19 cellular contexts compared by ENCODE assay signal in genomic region chr12:93689076-93689834, GRCh38. TPM values are rescaled to one million over a fixed set of nuclear protein-coding genes. Genes with fewer than 3 reads are reported as not detected.
DNase-seq lines count a peak whose midpoint lies in the region; ATAC-seq and TF ChIP-seq lines count a peak whose summit lies in the region.
"Had no signal": no experiment of that assay in that cellular context is flagged by ENCODE, and none has a peak within 500 bp of the region (broad histone marks: within the 10 kb centered on the region; RNA-seq: fewer than 3 reads in every experiment).

No MANE protein-coding gene starts in this region.

- peak; percentile 60 for DNase-seq in DMS53 (lab: John Stamatoyannopoulos, UW)
- DNase-seq in mesothelial cell of epicardium (ENCODE audit: low spot score in 2 of 2, unreplicated experiment in 2 of 2) = no peak
- DNase-seq in NCI-H1048 (lab: John Stamatoyannopoulos, UW) = no peak
- no peak for DNase-seq in cerebellum (ENCODE audit: low spot score)
- DNase-seq in naive thymus-derived CD4-positive, alpha-beta T cell = no peak
- DNase-seq: activated CD4-positive, alpha-beta T cell treated with anti-CD3 and anti-CD28 coated beads, Interleukin-2, amount 10 ng/mL, durations not matched to agents 24 days and 14 days; activated T-cell treated with anti-CD3 and anti-CD28 coated beads for 4 hours; AML-193; Calu3; NCI-H1105 treated with DMSO at 0.1 percent for 48 hours; pancreas; RPMI8226; stimulated activated CD4-positive, alpha-beta T cell treated with anti-CD3 and anti-CD28 coated beads, Interleukin-4, amount 100 ng/mL, for 1 hour; substantia nigra had no signal

- ATAC-seq in activated T-helper 17 cell treated with anti-CD3 and anti-CD28 coated beads, Interleukin-2, amount 50 U/mL, for 72 hours (replicated peaks) = peak; percentile 44
- no peak for ATAC-seq in GM21367 (IDR thresholded peaks at IDR 0.05; ENCODE audit: unreplicated experiment)
- ATAC-seq in naive thymus-derived CD4-positive, alpha-beta T cell = no peak
- ATAC-seq: activated naive CD4-positive, alpha-beta T cell treated with anti-CD3 and anti-CD28 coated beads, Interleukin-2, amount 50 U/mL, for 72 hours; left lobe of liver; pancreas had no signal

- no peaks in the 10 kb centered on the region for H3K27me3 ChIP-seq in naive thymus-derived CD4-positive, alpha-beta T cell (ENCODE audit: control insufficient read depth in 2 of 2, insufficient read depth in 2 of 2, low read length in 2 of 2)
- H3K27me3 ChIP-seq: pancreas had no signal

- CTCF ChIA-PET in naive thymus-derived CD4-positive, alpha-beta T cell (lab: Charles Lee) = no interaction called here

- H3K4me1 Mint-ChIP-seq in activated T-helper 17 cell treated with anti-CD3 and anti-CD28 coated beads, Interleukin-2, amount 50 U/mL, for 72 hours = peaks cover 28% of the 10 kb centered on the region
- peaks cover 33% of the 10 kb centered on the region for H3K4me1 Mint-ChIP-seq in mesothelial cell of epicardium
- peaks cover 21 to 42% (median 29%) of the 10 kb centered on the region in 7 donors for H3K4me1 Mint-ChIP-seq in naive thymus-derived CD4-positive, alpha-beta T cell

- H3K4me1 ChIP-seq in naive thymus-derived CD4-positive, alpha-beta T cell (ENCODE audit: control insufficient read depth in 2 of 2, insufficient read depth in 2 of 2, low read length in 2 of 2) = peaks cover 6 to 7% of the 10 kb centered on the region in 2 donors
- H3K4me1 ChIP-seq: pancreas had no signal

- peak overlapping the region; percentile 66 for H3K27ac Mint-ChIP-seq in activated T-helper 17 cell treated with anti-CD3 and anti-CD28 coated beads, Interleukin-2, amount 50 U/mL, for 72 hours
- peak overlapping the region; percentile 94 for H3K27ac Mint-ChIP-seq in mesothelial cell of epicardium
- H3K27ac Mint-ChIP-seq in naive thymus-derived CD4-positive, alpha-beta T cell = peak overlapping the region in 3 of 9 donors; percentile 18 to 86 (median 45)
- H3K27ac Mint-ChIP-seq: activated CD4-positive, alpha-beta T cell treated with anti-CD3 and anti-CD28 coated beads, Interleukin-2, amount 10 ng/mL, durations not matched to agents 24 days and 14 days had no signal

- H3K9me3 Mint-ChIP-seq in activated T-helper 17 cell treated with anti-CD3 and anti-CD28 coated beads, Interleukin-2, amount 50 U/mL, for 72 hours = no peaks in the 10 kb centered on the region
- peaks cover 21% of the 10 kb centered on the region for H3K9me3 Mint-ChIP-seq in mesothelial cell of epicardium
- H3K9me3 Mint-ChIP-seq in naive thymus-derived CD4-positive, alpha-beta T cell = peaks cover 0 to 21% (median 4%) of the 10 kb centered on the region in 11 donors

- H3K36me3 ChIP-seq in naive thymus-derived CD4-positive, alpha-beta T cell (ENCODE audit: control insufficient read depth in 2 of 3, insufficient read depth in 3 of 3, low read length in 3 of 3) = no peaks in the 10 kb centered on the region
- H3K36me3 ChIP-seq: pancreas had no signal

- intact Hi-C loops in naive thymus-derived CD4-positive, alpha-beta T cell (cut with micrococcal nuclease) = no loop called here

- TF ChIP-seq CTCF in C4-2B (conservative IDR thresholded peaks at IDR 0.05) (no peak), mesothelial cell of epicardium (IDR thresholded peaks at IDR 0.05; ENCODE audit: unreplicated experiment) (no peak)

- H3K36me3 Mint-ChIP-seq in activated T-helper 17 cell treated with anti-CD3 and anti-CD28 coated beads, Interleukin-2, amount 50 U/mL, for 72 hours (ENCODE audit: low read depth) = no peaks in the 10 kb centered on the region
- H3K36me3 Mint-ChIP-seq in mesothelial cell of epicardium = peaks cover 9% of the 10 kb centered on the region
- peaks cover 7 to 45% (median 37%) of the 10 kb centered on the region in 5 donors for H3K36me3 Mint-ChIP-seq in naive thymus-derived CD4-positive, alpha-beta T cell

- POLR2A ChIA-PET in naive thymus-derived CD4-positive, alpha-beta T cell (lab: Charles Lee) = no interaction called here

- no peak overlapping the region for H3K4me3 ChIP-seq in naive thymus-derived CD4-positive, alpha-beta T cell (ENCODE audit: low read length)
- H3K4me3 ChIP-seq: pancreas had no signal

- no peaks in the 10 kb centered on the region for H3K9me3 ChIP-seq in naive thymus-derived CD4-positive, alpha-beta T cell (ENCODE audit: control insufficient read depth in 2 of 3, low read length in 3 of 3)
- H3K9me3 ChIP-seq: pancreas had no signal

- peak overlapping the region; percentile 36; the same call in 1 of the 2 replicates for H3K27ac ChIP-seq in C4-2B
- H3K27ac ChIP-seq in naive thymus-derived CD4-positive, alpha-beta T cell (ENCODE audit: low read depth, low read length) = no peak overlapping the region
- H3K27ac ChIP-seq: pancreas had no signal

- peak overlapping the region; percentile 49 for H3K4me3 Mint-ChIP-seq in activated T-helper 17 cell treated with anti-CD3 and anti-CD28 coated beads, Interleukin-2, amount 50 U/mL, for 72 hours
- H3K4me3 Mint-ChIP-seq in mesothelial cell of epicardium = no peak overlapping the region
- peak overlapping the region in 4 of 10 donors; percentile 14 to 70 (median 16) for H3K4me3 Mint-ChIP-seq in naive thymus-derived CD4-positive, alpha-beta T cell
- H3K4me3 Mint-ChIP-seq: activated CD4-positive, alpha-beta T cell treated with anti-CD3 and anti-CD28 coated beads, Interleukin-2, amount 10 ng/mL, durations not matched to agents 24 days and 14 days had no signal

- no peaks in the 10 kb centered on the region for H3K27me3 Mint-ChIP-seq in activated T-helper 17 cell treated with anti-CD3 and anti-CD28 coated beads, Interleukin-2, amount 50 U/mL, for 72 hours
- H3K27me3 Mint-ChIP-seq in mesothelial cell of epicardium (ENCODE audit: low read depth) = no peaks in the 10 kb centered on the region
- no peaks in the 10 kb centered on the region for H3K27me3 Mint-ChIP-seq in naive thymus-derived CD4-positive, alpha-beta T cell

RNA-seq across cellular contexts. Expression of gene CRADD, which starts 12.1 kb away (rescaled TPM):
- total RNA-seq in activated T-helper 17 cell treated with anti-CD3 and anti-CD28 coated beads, Interleukin-2, amount 50 U/mL, for 72 hours = 10 to 100 TPM; 21.4 to 23.0 TPM
- total RNA-seq in mesothelial cell of epicardium (6.3 to 7.0 TPM (median 6.6 TPM) in 3 replicates), cerebellum (18.9 TPM)
- total RNA-seq in naive thymus-derived CD4-positive, alpha-beta T cell = 10 to 100 TPM; 11.4 to 17.1 (median 13.8) TPM
- 10 to 100 TPM; 13.0 to 16.8 TPM for polyA plus RNA-seq in naive thymus-derived CD4-positive, alpha-beta T cell
